24 cellular contexts compared by ENCODE assay signal in genomic region chr3:13853978-13854296, GRCh38. TPM values are rescaled to one million over a fixed set of nuclear protein-coding genes. Genes with fewer than 3 reads are reported as not detected.
DNase-seq lines count a peak whose midpoint lies in the region; ATAC-seq, FAIRE-seq and TF ChIP-seq lines count a peak whose summit lies in the region.
"Had no signal": no experiment of that assay in that cellular context is flagged by ENCODE, and none has a peak within 500 bp of the region (broad histone marks: within the 10 kb centered on the region; RNA-seq: fewer than 3 reads in every experiment).

No MANE protein-coding gene starts in this region.

- POLR2A ChIA-PET in RWPE1 (lab: Yijun Ruan, JAX; ENCODE audit: low non-redundant PET): no interaction called here

- no peak overlapping the region for H3K4me3 ChIP-seq in BLaER1 treated with 17β-estradiol and CSF1 and Interleukin-3, amounts not matched to agents 10 nM and 100 nM
- H3K4me3 ChIP-seq in gastrocnemius medialis: no peak overlapping the region
- H3K4me3 ChIP-seq: gastroesophageal sphincter, suprapubic skin had no signal

- FAIRE-seq in frontal cortex (lab: Jason Lieb, UNC): no peak
- FAIRE-seq: endometrium, GM12891 had no signal

- no peak overlapping the region for H3K27ac ChIP-seq in BLaER1 treated with 17β-estradiol and CSF1 and Interleukin-3, amounts not matched to agents 10 nM and 100 nM
- H3K27ac ChIP-seq in RWPE1 (peak overlapping the region; percentile 99), gastrocnemius medialis (no peak overlapping the region)
- H3K27ac ChIP-seq: gastroesophageal sphincter, KMS-11, suprapubic skin had no signal

- H3K4me1 ChIP-seq in BLaER1 treated with 17β-estradiol and CSF1 and Interleukin-3, amounts not matched to agents 10 nM and 100 nM: peaks cover 0 to 30% (median 22%) of the 10 kb centered on the region in 10 experiments; a peak in 17 of 20 replicates
- no peaks in the 10 kb centered on the region for H3K4me1 ChIP-seq in gastrocnemius medialis
- H3K4me1 ChIP-seq: BE2C, gastroesophageal sphincter had no signal

- H3K27me3 ChIP-seq in BLaER1 treated with 17β-estradiol and CSF1 and Interleukin-3, amounts not matched to agents 10 nM and 100 nM: no peaks in the 10 kb centered on the region
- peaks cover 3 to 11% (median 10%) of the 10 kb centered on the region in 3 donors for H3K27me3 ChIP-seq in gastrocnemius medialis
- H3K27me3 ChIP-seq: BE2C had no signal

- peak overlapping the region in 8 of 11 experiments; percentile 5 to 51 (median 34); a peak in 15 of 22 replicates for H3K4me2 ChIP-seq in BLaER1 treated with 17β-estradiol and CSF1 and Interleukin-3, amounts not matched to agents 10 nM and 100 nM
- H3K4me2 ChIP-seq: KMS-11 had no signal

- in situ Hi-C loops in gastrocnemius medialis (cut with MboI; ENCODE audit: low sequenced_read_pairs in 4 of 4): no loop called here

- H3K36me3 ChIP-seq in BLaER1 treated with 17β-estradiol and CSF1 and Interleukin-3, amounts not matched to agents 10 nM and 100 nM: no peaks in the 10 kb centered on the region
- no peaks in the 10 kb centered on the region for H3K36me3 ChIP-seq in gastrocnemius medialis
- H3K36me3 ChIP-seq: BE2C, gastroesophageal sphincter, suprapubic skin had no signal

- intact Hi-C loops in gastrocnemius medialis (cut with DNase I; ENCODE audit: low total_unique reads): no loop called here

- no peak overlapping the region for H3K27ac Mint-ChIP-seq in stimulated activated effector memory CD8-positive, alpha-beta T cell treated with anti-CD3 and anti-CD28 coated beads, Interleukin-12 subunit alpha, Interleukin-12 subunit beta, amount 100 ng/mL, for 72 hours
- H3K27ac Mint-ChIP-seq: natural killer cell treated with Interleukin-12 subunit alpha and Interleukin-12 subunit beta and Interleukin-15 and Interleukin-18, amount 100 ng/mL, for 72 hours; T-helper 2 cell treated with Interferon-gamma antibody and Interleukin-4, amounts not matched to agents 5 μg/mL and 100 μg/mL, for 36 hours had no signal

- TF ChIP-seq CTCF in RWPE1 (conservative IDR thresholded peaks at IDR 0.05; ENCODE audit: low read depth): no peak
- no peak for TF ChIP-seq CTCF in gastrocnemius medialis (IDR thresholded peaks at IDR 0.05 in 4 of 5, conservative IDR thresholded peaks at IDR 0.05 in 1 of 5)

- H3K4me1 Mint-ChIP-seq in stimulated activated effector memory CD8-positive, alpha-beta T cell treated with anti-CD3 and anti-CD28 coated beads, Interleukin-12 subunit alpha, Interleukin-12 subunit beta, amount 100 ng/mL, for 72 hours: peaks cover 17% of the 10 kb centered on the region

- H3K9ac ChIP-seq in BLaER1 treated with 17β-estradiol and CSF1 and Interleukin-3, amounts not matched to agents 10 nM and 100 nM: no peak overlapping the region
- H3K9ac ChIP-seq: KMS-11 had no signal

- TF ChIP-seq POLR2A in gastrocnemius medialis (IDR thresholded peaks at IDR 0.05): no peak

- no peak overlapping the region for H3K4me3 Mint-ChIP-seq in stimulated activated effector memory CD8-positive, alpha-beta T cell treated with anti-CD3 and anti-CD28 coated beads, Interleukin-12 subunit alpha, Interleukin-12 subunit beta, amount 100 ng/mL, for 72 hours
- H3K4me3 Mint-ChIP-seq: activated T-cell treated with anti-CD3 and anti-CD28 coated beads, Interleukin-2, amount 50 U/mL, for 24 hours; natural killer cell treated with Interleukin-12 subunit alpha and Interleukin-12 subunit beta and Interleukin-15 and Interleukin-18, amount 100 ng/mL, for 72 hours; T-helper 2 cell treated with Interferon-gamma antibody and Interleukin-4, amounts not matched to agents 5 μg/mL and 100 μg/mL, for 36 hours had no signal

- no peaks in the 10 kb centered on the region for H3K9me3 Mint-ChIP-seq in stimulated activated effector memory CD8-positive, alpha-beta T cell treated with anti-CD3 and anti-CD28 coated beads, Interleukin-12 subunit alpha, Interleukin-12 subunit beta, amount 100 ng/mL, for 72 hours
- H3K9me3 Mint-ChIP-seq: activated T-cell treated with anti-CD3 and anti-CD28 coated beads, Interleukin-2, amount 50 U/mL, for 24 hours; natural killer cell treated with Interleukin-12 subunit alpha and Interleukin-12 subunit beta and Interleukin-15 and Interleukin-18, amount 100 ng/mL, for 72 hours; T-helper 2 cell treated with Interferon-gamma antibody and Interleukin-4, amounts not matched to agents 5 μg/mL and 100 μg/mL, for 36 hours had no signal

- DNase-seq in ELF-1 (ENCODE audit: low read depth, low spot score): peak; percentile 16
- peak; percentile 92 for DNase-seq in RWPE1 (ENCODE audit: low spot score)
- peak; percentile 96 for DNase-seq in islet precursor cell
- no peak for DNase-seq in gastrocnemius medialis
- no peak for DNase-seq in stimulated activated effector memory CD8-positive, alpha-beta T cell treated with anti-CD3 and anti-CD28 coated beads, Interleukin-12 subunit alpha, Interleukin-12 subunit beta, amount 100 ng/mL, for 72 hours (ENCODE audit: low spot score in 2 of 2)
- DNase-seq in frontal cortex (ENCODE audit: low spot score in 2 of 2): no peak
- DNase-seq: activated T-cell treated with anti-CD3 and anti-CD28 coated beads, Interleukin-2, amount 50 U/mL, for 24 hours; BE2C; cerebellar nuclear complex; NCI-H1436; NCI-H2227 treated with DMSO at 0.1 percent for 48 hours; SIG-M5 had no signal

- H4K20me1 ChIP-seq in BLaER1 treated with 17β-estradiol and CSF1 and Interleukin-3, amounts not matched to agents 10 nM and 100 nM: peaks cover 0 to 6% (median 0%) of the 10 kb centered on the region in 11 experiments; a peak in 2 of 22 replicates

- no peak for ATAC-seq in gastrocnemius medialis
- no peak for ATAC-seq in GM21825 (IDR thresholded peaks at IDR 0.05; ENCODE audit: unreplicated experiment)
- no peak for ATAC-seq in stimulated activated effector memory CD8-positive, alpha-beta T cell treated with anti-CD3 and anti-CD28 coated beads, Interleukin-12 subunit alpha, Interleukin-12 subunit beta, amount 100 ng/mL, for 72 hours
- ATAC-seq: activated CD4-positive, CD25-positive, alpha-beta regulatory T cell treated with anti-CD3 and anti-CD28 coated beads, Interleukin-2, amount 50 U/mL, for 24 hours; gastroesophageal sphincter; natural killer cell treated with Interleukin-12 subunit alpha and Interleukin-12 subunit beta and Interleukin-15 and Interleukin-18, amount 100 ng/mL, for 72 hours had no signal

- no peaks in the 10 kb centered on the region for H3K9me3 ChIP-seq in BLaER1 treated with 17β-estradiol and CSF1 and Interleukin-3, amounts not matched to agents 10 nM and 100 nM (replicated peaks in 1 of 11)
- no peaks in the 10 kb centered on the region for H3K9me3 ChIP-seq in gastrocnemius medialis
- H3K9me3 ChIP-seq: BE2C, gastroesophageal sphincter, suprapubic skin had no signal

- H3K36me3 Mint-ChIP-seq in stimulated activated effector memory CD8-positive, alpha-beta T cell treated with anti-CD3 and anti-CD28 coated beads, Interleukin-12 subunit alpha, Interleukin-12 subunit beta, amount 100 ng/mL, for 72 hours: no peaks in the 10 kb centered on the region
- H3K36me3 Mint-ChIP-seq: natural killer cell treated with Interleukin-12 subunit alpha and Interleukin-12 subunit beta and Interleukin-15 and Interleukin-18, amount 100 ng/mL, for 72 hours had no signal

- CTCF ChIA-PET in RWPE1 (lab: Yijun Ruan, JAX): interaction anchor here (0.8 to 1.5 kb wide), 2 partner anchors 27 to 196 kb away, joined by 3 to 7 read pairs; no protein-coding TSS in a partner anchor

RNA-seq across cellular contexts. Expression of gene WNT7A, which starts 25.9 kb away (rescaled TPM):
- total RNA-seq in gastrocnemius medialis: not detected
- 15.1 TPM for total RNA-seq in frontal cortex
- total RNA-seq: G401; lung microvascular endothelial cell; natural killer cell treated with Interleukin-12 subunit alpha and Interleukin-12 subunit beta and Interleukin-15 and Interleukin-18, amount 100 ng/mL, for 72 hours had no signal

Comparison
In these comparisons a context has a peak if more than half of its experiments do, and no peak if none do; other contexts are left out.
1. DNase-seq: peak in ELF-1 (single experiment), RWPE1 (single experiment) and islet precursor cell (single experiment); none in gastrocnemius medialis (0 of 2), stimulated activated effector memory CD8-positive, alpha-beta T cell treated with anti-CD3 and anti-CD28 coated beads, Interleukin-12 subunit alpha, Interleukin-12 subunit beta, amount 100 ng/mL, for 72 hours (0 of 2) and frontal cortex (0 of 2).
2. RNA of gene WNT7A, which starts 25.9 kb away (total RNA-seq): 15.1 TPM in frontal cortex (single experiment); not detected in gastrocnemius medialis; every median in the first group is over 10 times any median in the second.